Comparison of ENCODE assay signal across 25 cellular contexts in the genomic region with DNA sequence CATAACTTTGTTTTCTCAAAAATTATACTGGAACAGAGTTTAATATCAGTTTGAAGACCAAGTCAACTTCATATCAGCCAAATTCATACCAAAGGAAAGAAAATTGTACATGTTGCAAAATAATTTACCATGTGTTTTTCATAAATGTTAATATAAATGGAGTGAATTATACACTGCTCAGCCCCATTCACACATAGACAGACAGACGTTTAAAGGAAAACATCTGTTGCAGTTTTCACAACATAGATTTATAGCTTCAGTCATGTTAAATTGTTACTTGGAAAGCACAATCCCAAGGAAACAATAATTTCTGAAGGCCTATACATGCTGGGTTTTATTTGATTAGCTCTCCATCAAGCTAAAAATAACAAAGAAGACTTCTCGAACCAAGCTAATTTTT.
"Had no signal": no experiment of that assay in that cellular context is flagged by ENCODE, and none has a peak within 500 bp of the region (broad histone marks: within the 10 kb centered on the region; RNA-seq: fewer than 3 reads in every experiment).

No MANE protein-coding gene starts in this region.

- H3K9me3 ChIP-seq: esophagus squamous epithelium, heart right ventricle, neutrophil, ovary, right lobe of liver, thoracic aorta had no signal

- H3K27me3 ChIP-seq: esophagus squamous epithelium, foreskin keratinocyte, heart right ventricle, neutrophil, ovary, right lobe of liver had no signal

- DNase-seq: activated CD4-positive, alpha-beta memory T cell treated with anti-CD3 and anti-CD28 coated beads for 36 hours; activated CD4-positive, alpha-beta T cell treated with anti-CD3 and anti-CD28 coated beads, Interleukin-2, amount 10 ng/mL, durations not matched to agents 24 days and 14 days; activated CD4-positive, CD25-positive, alpha-beta regulatory T cell treated with anti-CD3 and anti-CD28 coated beads, Interleukin-2, amount 50 U/mL, for 72 hours; activated CD8-positive, alpha-beta memory T cell treated with anti-CD3 and anti-CD28 coated beads, Interleukin-2, amount 50 U/mL, for 4 hours; activated gamma-delta T cell; activated naive CD4-positive, alpha-beta T cell treated with anti-CD3 and anti-CD28 coated beads, Interleukin-2, amount 10 ng/mL, durations not matched to agents 7 days and 5 days; activated naive CD8-positive, alpha-beta T cell treated with anti-CD3 and anti-CD28 coated beads, Interleukin-2, amount 50 U/mL, for 24 hours; activated T-cell treated with anti-CD3 and anti-CD28 coated beads, Interleukin-2, amount 50 U/mL, for 24 hours; dermis blood vessel endothelial cell; effector CD4-positive, alpha-beta T cell; esophagus squamous epithelium; foreskin keratinocyte; heart right ventricle; left ventricle myocardium superior; nephron progenitor cell; ovary; right lobe of liver; stimulated activated CD4-positive, alpha-beta T cell treated with anti-CD3 and anti-CD28 coated beads, Interleukin-2, amount 100 ng/mL, for 48 hours; stimulated activated naive CD8-positive, alpha-beta T cell treated with anti-CD3 and anti-CD28 coated beads, Interleukin-15, Interleukin-2, amounts not matched to agents 100 U/mL and 50 U/mL, for 24 hours; T-helper 9 cell; trophoblast cell; WERI-Rb-1 had no signal

- H3K36me3 ChIP-seq: esophagus squamous epithelium, heart right ventricle, neutrophil, ovary, right lobe of liver, thoracic aorta, WERI-Rb-1 had no signal

- H3K4me1 ChIP-seq: esophagus squamous epithelium, right lobe of liver had no signal

- ATAC-seq: activated naive CD8-positive, alpha-beta T cell treated with anti-CD3 and anti-CD28 coated beads, Interleukin-2, amount 50 U/mL, for 24 hours; foreskin keratinocyte; heart right ventricle; left ventricle myocardium superior; stimulated activated naive CD8-positive, alpha-beta T cell treated with anti-CD3 and anti-CD28 coated beads, Interleukin-15, Interleukin-2, amounts not matched to agents 100 U/mL and 50 U/mL, for 24 hours had no signal

- H3K4me3 ChIP-seq: esophagus squamous epithelium, heart right ventricle, ovary, right lobe of liver, thoracic aorta had no signal

- H3K27ac ChIP-seq: epithelial cell of prostate, esophagus squamous epithelium, foreskin keratinocyte, heart right ventricle, neutrophil, ovary, right lobe of liver, thoracic aorta, WERI-Rb-1 had no signal
